16 cellular contexts compared by ENCODE assay signal in the genomic region with DNA sequence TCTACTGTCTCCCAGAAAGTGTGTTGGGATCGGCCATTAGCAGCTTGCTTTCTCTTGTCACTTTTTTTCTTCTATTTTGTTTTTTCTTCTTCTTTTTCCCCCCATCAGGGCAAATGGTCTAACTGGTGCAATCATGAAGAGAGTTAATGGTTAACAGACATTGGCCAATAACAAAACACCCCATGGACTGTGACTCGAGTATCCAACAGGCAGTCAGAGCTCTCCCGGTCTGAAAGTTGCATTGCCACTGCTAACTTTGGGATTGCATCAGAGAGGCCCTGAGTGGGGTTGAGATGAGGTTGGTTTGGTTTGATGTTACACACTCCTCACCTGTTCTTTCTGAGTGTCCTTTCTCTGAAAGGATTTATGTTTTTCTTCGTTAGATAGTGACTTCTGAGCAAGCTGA. TPM values are rescaled to one million over a fixed set of nuclear protein-coding genes. Genes with fewer than 3 reads are reported as not detected.
A peak's percentile ranks its signal among the peaks of the same experiment; 100 is the strongest.
DNase-seq lines count a peak whose midpoint lies in the region; ATAC-seq and TF ChIP-seq lines count a peak whose summit lies in the region.
"Had no signal": no experiment of that assay in that cellular context is flagged by ENCODE, and none has a peak within 500 bp of the region (broad histone marks: within the 10 kb centered on the region; RNA-seq: fewer than 3 reads in every experiment).

No MANE protein-coding gene starts in this region.

- H3K23ac ChIP-seq in IMR-90 (ENCODE audit: low read depth, low read length), result no peak overlapping the region

- CTCF ChIA-PET in IMR-90 (lab: Yijun Ruan, JAX), result interaction anchor here (0.6 kb wide), 1 partner anchor 137 kb away, joined by 4 read pairs; no protein-coding TSS in a partner anchor

- H3K4ac ChIP-seq in IMR-90 (ENCODE audit: low read depth, low read length), result no peak overlapping the region

- H4K5ac ChIP-seq in IMR-90 (ENCODE audit: low read depth, low read length), result no peak overlapping the region

- H3K27me3 Mint-ChIP-seq in mesothelial cell of epicardium (ENCODE audit: low read depth), result no peaks in the 10 kb centered on the region
- H3K27me3 Mint-ChIP-seq: activated CD4-positive, alpha-beta memory T cell treated with anti-CD3 and anti-CD28 coated beads, Interleukin-2, amount 10 ng/mL, durations not matched to agents 7 days and 5 days had no signal

- peak overlapping the region; percentile 51; the same call in 1 of the 2 replicates for H2AK5ac ChIP-seq in IMR-90 (ENCODE audit: low read depth, low read length)

- H3K4me1 ChIP-seq in IMR-90 (ENCODE audit: control insufficient read depth, insufficient read depth, low read length) (peaks cover 8% of the 10 kb centered on the region), skeletal muscle tissue (ENCODE audit: control insufficient read depth in 3 of 3, insufficient read depth in 3 of 3, low read length in 3 of 3) (peaks cover 6 to 42% (median 27%) of the 10 kb centered on the region in 3 donors)

- H3K27me3 ChIP-seq in IMR-90 (ENCODE audit: control insufficient read depth, insufficient read depth, low read length) (no peaks in the 10 kb centered on the region), skeletal muscle tissue (ENCODE audit: control insufficient read depth in 3 of 3, insufficient read depth in 3 of 3, low read length in 3 of 3) (no peaks in the 10 kb centered on the region)
- H3K27me3 ChIP-seq: testis had no signal

- in situ Hi-C loops in IMR-90 (cut with MboI; ENCODE audit: low sequenced_read_pairs), result loop anchor here (10.0 kb wide), 1 partner anchor 198 kb away; no protein-coding TSS in a partner anchor

- no peaks in the 10 kb centered on the region; the same call in 1 of the 2 replicates for H3K9me3 ChIP-seq in IMR-90 (ENCODE audit: control insufficient read depth, insufficient read depth, low read length)
- no peaks in the 10 kb centered on the region for H3K9me3 ChIP-seq in skeletal muscle tissue (ENCODE audit: control insufficient read depth in 3 of 3, low read length in 3 of 3)
- H3K9me3 ChIP-seq: testis had no signal

- peaks cover 3% of the 10 kb centered on the region for H3K4me1 Mint-ChIP-seq in mesothelial cell of epicardium
- H3K4me1 Mint-ChIP-seq: activated CD4-positive, alpha-beta memory T cell treated with anti-CD3 and anti-CD28 coated beads, Interleukin-2, amount 10 ng/mL, durations not matched to agents 7 days and 5 days had no signal

- H3K18ac ChIP-seq in IMR-90 (ENCODE audit: low read depth, low read length), result no peak overlapping the region; the same call in 1 of the 2 replicates

- POLR2A ChIA-PET in IMR-90 (lab: Charles Lee; ENCODE audit: unreplicated experiment), result no interaction called here

- H3K14ac ChIP-seq in IMR-90 (replicated peaks; ENCODE audit: low read depth, low read length), result no peak overlapping the region

- BruUV-seq in IMR-90 (replicated peaks; lab: Mats Ljungman, UMichigan), result TSS peak; percentile 71

- ATAC-seq in IMR-90 (ENCODE audit: low read depth) (no peak; the same call in 1 of the 2 replicates), HG03175 (IDR thresholded peaks at IDR 0.05; ENCODE audit: unreplicated experiment) (no peak)

- peaks cover 0 to 19% of the 10 kb centered on the region in 2 experiments; a peak in 2 of 4 replicates for H3K79me1 ChIP-seq in IMR-90 (ENCODE audit: low read depth in 1 of 2, low read length in 2 of 2)

- DNase-seq in IMR-90 (peak; percentile 54), amniotic epithelial cell (ENCODE audit: low read depth) (peak; percentile 21), kidney glomerular epithelial cell (lab: John Stamatoyannopoulos, UW) (peak; percentile 73), CD1c-positive myeloid dendritic cell (ENCODE audit: extremely low spot score) (no peak), NCI-H446 (lab: John Stamatoyannopoulos, UW) (no peak), mesothelial cell of epicardium (ENCODE audit: low spot score in 2 of 2, unreplicated experiment in 2 of 2) (no peak)
- DNase-seq: activated CD4-positive, alpha-beta memory T cell treated with anti-CD3 and anti-CD28 coated beads, Interleukin-2, amount 10 ng/mL, durations not matched to agents 7 days and 5 days; activated effector memory CD4-positive, alpha-beta T cell treated with Interleukin-2 at 50 U/mL for 16 hours; COR-L47; NCI-H146; NCI-H526; nucleus accumbens; stimulated activated CD4-positive, alpha-beta T cell treated with anti-CD3 and anti-CD28 coated beads, Interleukin-12 subunit alpha, Interleukin-12 subunit beta, amount 100 ng/mL, for 4 hours; testis had no signal

- no peak overlapping the region for H3K4me3 Mint-ChIP-seq in mesothelial cell of epicardium
- H3K4me3 Mint-ChIP-seq: activated CD4-positive, alpha-beta memory T cell treated with anti-CD3 and anti-CD28 coated beads, Interleukin-2, amount 10 ng/mL, durations not matched to agents 7 days and 5 days had no signal

- H4K91ac ChIP-seq in IMR-90 (ENCODE audit: insufficient read depth, low read depth, low read length), result no peak overlapping the region; the same call in 1 of the 2 replicates

- no CpG with 5 or more reads among the region's 4 CpGs for WGBS in IMR-90 (ENCODE audit: extremely low coverage in 2 of 2, insufficient read length in 1 of 2), 2 experiments

- TF ChIP-seq RAD21 in IMR-90 (IDR thresholded peaks at IDR 0.05; ENCODE audit: low read length), result no peak

- no peak for TF ChIP-seq POLR2A in IMR-90 (IDR thresholded peaks at IDR 0.05; ENCODE audit: low read depth, low read length)

- no peak overlapping the region for H3K4me3 ChIP-seq in IMR-90 (ENCODE audit: insufficient read depth, low read depth, low read length)
- no peak overlapping the region for H3K4me3 ChIP-seq in skeletal muscle tissue (ENCODE audit: low read length in 3 of 3)
- H3K4me3 ChIP-seq: testis had no signal

- H2AK9ac ChIP-seq in IMR-90 (replicated peaks; ENCODE audit: low read depth, low read length, poor library complexity), result no peak overlapping the region

- no peak overlapping the region for H3K56ac ChIP-seq in IMR-90 (ENCODE audit: extremely low read depth, insufficient read depth, low read length)

- H3K9ac ChIP-seq in IMR-90 (ENCODE audit: low read depth, low read length) (no peak overlapping the region), skeletal muscle tissue (ENCODE audit: low read depth in 1 of 3, low read length in 3 of 3) (no peak overlapping the region)

- intact Hi-C loops in IMR-90 (cut with micrococcal nuclease), result no loop called here

- H2BK5ac ChIP-seq in IMR-90 (ENCODE audit: low read depth, low read length, poor library complexity, severe bottlenecking), result no peak overlapping the region

- H3K36me3 Mint-ChIP-seq in mesothelial cell of epicardium, result peaks cover 43% of the 10 kb centered on the region

- H2BK20ac ChIP-seq in IMR-90 (ENCODE audit: low read depth, low read length), result no peak overlapping the region

- H3K27ac ChIP-seq in IMR-90 (ENCODE audit: insufficient read depth, low read length), result no peak overlapping the region
- peak overlapping the region; percentile 52 for H3K27ac ChIP-seq in skeletal muscle tissue (ENCODE audit: low read depth, low read length)
- H3K27ac ChIP-seq: testis had no signal

- H3K36me3 ChIP-seq in IMR-90 (ENCODE audit: control insufficient read depth, insufficient read depth, low read length), result peaks cover 31% of the 10 kb centered on the region
- peaks cover 14 to 34% (median 33%) of the 10 kb centered on the region in 3 donors for H3K36me3 ChIP-seq in skeletal muscle tissue (ENCODE audit: control insufficient read depth in 3 of 3, insufficient read depth in 3 of 3, low read length in 3 of 3)

- H4K20me1 ChIP-seq in IMR-90 (ENCODE audit: insufficient read depth, low read length), result peaks cover 7% of the 10 kb centered on the region; the same call in 1 of the 2 replicates

- H3K4me2 ChIP-seq in IMR-90 (ENCODE audit: low read depth, low read length), result no peak overlapping the region

- no peaks in the 10 kb centered on the region for H3K9me3 Mint-ChIP-seq in mesothelial cell of epicardium
- H3K9me3 Mint-ChIP-seq: activated CD4-positive, alpha-beta memory T cell treated with anti-CD3 and anti-CD28 coated beads, Interleukin-2, amount 10 ng/mL, durations not matched to agents 7 days and 5 days had no signal

- TF ChIP-seq CTCF in IMR-90 (conservative IDR thresholded peaks at IDR 0.05; ENCODE audit: low read depth, low read length) (no peak), mesothelial cell of epicardium (IDR thresholded peaks at IDR 0.05; ENCODE audit: unreplicated experiment) (no peak)

- H4K8ac ChIP-seq in IMR-90 (ENCODE audit: low read depth in 2 of 2, low read length in 2 of 2), result no peak overlapping the region

- peak overlapping the region; percentile 53 for H2BK120ac ChIP-seq in IMR-90 (ENCODE audit: low read depth, low read length)

- dilution Hi-C loops in IMR-90 (cut with HindIII; ENCODE audit: low sequenced_read_pairs, unreplicated experiment), result no loop called here

- H2AFZ ChIP-seq in IMR-90 (replicated peaks; ENCODE audit: low read length, poor library complexity), result no peak overlapping the region

- H3K9me1 ChIP-seq in IMR-90 (ENCODE audit: insufficient read depth, low read length), result peaks cover 13% of the 10 kb centered on the region; the same call in 1 of the 2 replicates

- no peak overlapping the region for H3K27ac Mint-ChIP-seq in mesothelial cell of epicardium
- H3K27ac Mint-ChIP-seq: activated CD4-positive, alpha-beta memory T cell treated with anti-CD3 and anti-CD28 coated beads, Interleukin-2, amount 10 ng/mL, durations not matched to agents 7 days and 5 days had no signal

- H2BK15ac ChIP-seq in IMR-90 (ENCODE audit: low read depth, low read length), result no peak overlapping the region

TF ChIP-seq in IMR-90, 13 proteins besides CTCF, POLR2A, EP300 and RAD21:
- no peak for TF ChIP-seq MAFK (IDR thresholded peaks at IDR 0.05; ENCODE audit: low read depth, low read length)
- TF ChIP-seq CEBPB (IDR thresholded peaks at IDR 0.05; ENCODE audit: low read depth, low read length), result peak; percentile 78

RNA-seq across cellular contexts. Expression of gene SNORC, which starts 12.9 kb away (rescaled TPM):
- total RNA-seq in IMR-90 (2012; rRNA removed), result under 0.01 and 0.28 TPM in 2 replicates
- polyA plus RNA-seq in IMR-90 (2012; rRNA removed), result 0.67 and 0.79 TPM in 2 replicates
- 0.03 and 0.26 TPM in 2 replicates for polyA plus RNA-seq in IMR-90 (2012; cell fraction: cytosol; rRNA removed)
- 5.9 and 8.0 TPM in 2 replicates for polyA plus RNA-seq in IMR-90 (2012; cell fraction: nucleus; rRNA removed; ENCODE audit: low replicate concordance)
- total RNA-seq in skeletal muscle tissue, result under 0.01 TPM
- total RNA-seq in mesothelial cell of epicardium, result 3.4 to 6.0 TPM (median 4.1 TPM) in 3 replicates

Comparison
In these comparisons a context has a peak if more than half of its experiments do, and no peak if none do; other contexts are left out.
1. DNase-seq: peak in IMR-90 (single experiment), amniotic epithelial cell (single experiment) and kidney glomerular epithelial cell (single experiment); none in CD1c-positive myeloid dendritic cell (single experiment), NCI-H446 (0 of 2) and mesothelial cell of epicardium (0 of 2).